In the genomic region with DNA sequence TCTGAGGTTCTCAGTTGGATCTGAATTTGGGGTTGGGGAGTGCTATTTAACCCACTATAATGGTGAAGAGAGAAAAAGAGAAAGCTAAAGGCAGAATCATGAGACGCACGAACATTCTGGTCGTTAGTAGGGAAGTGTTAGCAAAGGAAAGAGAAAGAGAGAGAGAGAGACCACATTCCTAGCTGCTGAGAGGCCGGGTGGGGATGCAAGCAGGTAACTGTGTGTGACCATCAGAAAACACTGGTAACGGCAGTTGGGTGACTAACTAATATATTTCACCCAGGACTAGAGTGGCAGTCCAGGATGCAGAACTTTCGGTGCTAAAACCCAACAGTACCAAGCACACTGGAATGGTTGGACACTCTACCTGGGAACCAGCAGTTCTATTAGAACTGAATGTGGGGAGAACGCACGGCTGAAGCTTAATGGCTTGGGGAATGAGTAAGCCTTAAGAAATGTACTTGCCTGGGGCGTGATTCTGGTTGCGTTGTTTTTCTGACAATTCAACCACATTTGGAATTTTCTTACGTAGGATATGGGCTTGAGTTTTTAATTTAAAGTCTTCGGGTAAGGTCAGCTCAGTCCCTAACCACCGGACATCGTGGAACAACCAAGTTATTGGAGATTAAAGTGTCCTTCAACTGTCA, we compare ENCODE assay signal across 18 cellular contexts.
DNase-seq lines count a peak whose midpoint lies in the region; ATAC-seq and TF ChIP-seq lines count a peak whose summit lies in the region.
"Had no signal": no experiment of that assay in that cellular context is flagged by ENCODE, and none has a peak within 500 bp of the region (broad histone marks: within the 10 kb centered on the region; RNA-seq: fewer than 3 reads in every experiment).

No MANE protein-coding gene starts in this region.

- no peak overlapping the region for H3K27ac ChIP-seq in esophagus muscularis mucosa (replicated peaks in 1 of 4)
- H3K27ac ChIP-seq: heart left ventricle, ovary, stomach had no signal

- no peak for TF ChIP-seq POLR2A in esophagus muscularis mucosa (IDR thresholded peaks at IDR 0.05; ENCODE audit: low read depth)

- H3K4me3 Mint-ChIP-seq in osteocyte (ENCODE audit: unreplicated experiment) = no peak overlapping the region
- no peak overlapping the region for H3K4me3 Mint-ChIP-seq in stimulated activated naive B cell treated with anti-CD40 and anti-IgM and Interleukin-4, amounts not matched to agents 10 μg/mL and 1 μg/mL and 100 μg/mL, for 72 hours
- H3K4me3 Mint-ChIP-seq: activated CD4-positive, alpha-beta memory T cell treated with anti-CD3 and anti-CD28 coated beads, Interleukin-2, amount 10 ng/mL, durations not matched to agents 7 days and 5 days had no signal

- no peak overlapping the region for H3K4me3 ChIP-seq in esophagus muscularis mucosa
- no peak overlapping the region for H3K4me3 ChIP-seq in MG63
- H3K4me3 ChIP-seq: heart left ventricle, K562, ovary, stomach had no signal

- intact Hi-C loops in esophagus muscularis mucosa (cut with DNase I) = no loop called here

- DNase-seq in ELF-1 (ENCODE audit: low read depth, low spot score) = peak; percentile 82
- DNase-seq in RPMI7951 (ENCODE audit: low read depth) = peak; percentile 95
- DNase-seq in esophagus muscularis mucosa (ENCODE audit: extremely low spot score) = peak; percentile 83
- DNase-seq in osteocyte (ENCODE audit: extremely low spot score, unreplicated experiment) = no peak
- no peak for DNase-seq in MG63
- no peak for DNase-seq in stimulated activated naive B cell treated with anti-CD40 and anti-IgM and Interleukin-4, amounts not matched to agents 10 μg/mL and 1 μg/mL and 100 μg/mL, for 72 hours
- DNase-seq in NCI-H510A treated with DMSO at 0.1 percent for 48 hours (lab: John Stamatoyannopoulos, UW) = no peak
- no peak for DNase-seq in stimulated activated naive CD8-positive, alpha-beta T cell treated with anti-CD3 and anti-CD28 coated beads, Interleukin-15, Interleukin-2, amounts not matched to agents 100 U/mL and 50 U/mL, for 24 hours
- DNase-seq: activated CD4-positive, alpha-beta memory T cell treated with anti-CD3 and anti-CD28 coated beads, Interleukin-2, amount 10 ng/mL, durations not matched to agents 7 days and 5 days; activated naive CD4-positive, alpha-beta T cell treated with Interleukin-2 at 50 U/mL for 16 hours; COR-L47; cortex of kidney; heart left ventricle; NCI-H2029; ovary; stimulated activated CD4-positive, alpha-beta T cell treated with anti-CD3 and anti-CD28 coated beads, Interleukin-4, amount 100 ng/mL, for 1 hour; stomach had no signal

- no peaks in the 10 kb centered on the region for H3K36me3 ChIP-seq in esophagus muscularis mucosa
- H3K36me3 ChIP-seq in MG63 = no peaks in the 10 kb centered on the region
- H3K36me3 ChIP-seq: heart left ventricle, ovary, stomach had no signal

- H3K27ac Mint-ChIP-seq in osteocyte (ENCODE audit: unreplicated experiment) = peak overlapping the region; percentile 32
- H3K27ac Mint-ChIP-seq in stimulated activated naive B cell treated with anti-CD40 and anti-IgM and Interleukin-4, amounts not matched to agents 10 μg/mL and 1 μg/mL and 100 μg/mL, for 72 hours = no peak overlapping the region
- H3K27ac Mint-ChIP-seq: activated CD4-positive, alpha-beta memory T cell treated with anti-CD3 and anti-CD28 coated beads, Interleukin-2, amount 10 ng/mL, durations not matched to agents 7 days and 5 days had no signal

- TF ChIP-seq CTCF in esophagus muscularis mucosa (IDR thresholded peaks at IDR 0.05) (no peak), osteocyte (IDR thresholded peaks at IDR 0.05) (no peak)

- peaks cover 49% of the 10 kb centered on the region for H3K4me1 Mint-ChIP-seq in osteocyte (ENCODE audit: unreplicated experiment)
- no peaks in the 10 kb centered on the region for H3K4me1 Mint-ChIP-seq in stimulated activated naive B cell treated with anti-CD40 and anti-IgM and Interleukin-4, amounts not matched to agents 10 μg/mL and 1 μg/mL and 100 μg/mL, for 72 hours
- H3K4me1 Mint-ChIP-seq: activated CD4-positive, alpha-beta memory T cell treated with anti-CD3 and anti-CD28 coated beads, Interleukin-2, amount 10 ng/mL, durations not matched to agents 7 days and 5 days had no signal

- H3K4me1 ChIP-seq in esophagus muscularis mucosa = no peaks in the 10 kb centered on the region
- H3K4me1 ChIP-seq: heart left ventricle, stomach had no signal

- H3K27me3 ChIP-seq in esophagus muscularis mucosa (no peaks in the 10 kb centered on the region), MG63 (no peaks in the 10 kb centered on the region)
- H3K27me3 ChIP-seq: ovary, stomach had no signal

- no peak for ATAC-seq in stimulated activated naive B cell treated with anti-CD40 and anti-IgM and Interleukin-4, amounts not matched to agents 10 μg/mL and 1 μg/mL and 100 μg/mL, for 72 hours (replicated peaks)
- ATAC-seq in stimulated activated naive CD8-positive, alpha-beta T cell treated with anti-CD3 and anti-CD28 coated beads, Interleukin-15, Interleukin-2, amounts not matched to agents 100 U/mL and 50 U/mL, for 24 hours = no peak
- ATAC-seq: heart left ventricle, K562 had no signal

- H3K27me3 Mint-ChIP-seq in osteocyte (ENCODE audit: unreplicated experiment) = no peaks in the 10 kb centered on the region
- H3K27me3 Mint-ChIP-seq in stimulated activated naive B cell treated with anti-CD40 and anti-IgM and Interleukin-4, amounts not matched to agents 10 μg/mL and 1 μg/mL and 100 μg/mL, for 72 hours = peaks cover 4 to 15% of the 10 kb centered on the region in 2 donors

- H3K9me3 ChIP-seq in esophagus muscularis mucosa = no peaks in the 10 kb centered on the region
- H3K9me3 ChIP-seq in MG63 = no peaks in the 10 kb centered on the region
- H3K9me3 ChIP-seq: heart left ventricle, ovary, stomach had no signal

- no peaks in the 10 kb centered on the region for H3K36me3 Mint-ChIP-seq in osteocyte (ENCODE audit: unreplicated experiment)
- H3K36me3 Mint-ChIP-seq in stimulated activated naive B cell treated with anti-CD40 and anti-IgM and Interleukin-4, amounts not matched to agents 10 μg/mL and 1 μg/mL and 100 μg/mL, for 72 hours = no peaks in the 10 kb centered on the region

- no peaks in the 10 kb centered on the region for H3K9me3 Mint-ChIP-seq in osteocyte (ENCODE audit: unreplicated experiment)
- H3K9me3 Mint-ChIP-seq in stimulated activated naive B cell treated with anti-CD40 and anti-IgM and Interleukin-4, amounts not matched to agents 10 μg/mL and 1 μg/mL and 100 μg/mL, for 72 hours = no peaks in the 10 kb centered on the region
- H3K9me3 Mint-ChIP-seq: activated CD4-positive, alpha-beta memory T cell treated with anti-CD3 and anti-CD28 coated beads, Interleukin-2, amount 10 ng/mL, durations not matched to agents 7 days and 5 days had no signal

- no peak for TF ChIP-seq EP300 in esophagus muscularis mucosa (IDR thresholded peaks at IDR 0.05)

- WGBS in esophagus muscularis mucosa = 97% methylated on average over 14 of the region's 14 CpGs

Comparison
In these comparisons a context has a peak if more than half of its experiments do, and no peak if none do; other contexts are left out.
1. DNase-seq: peak in ELF-1 (single experiment), RPMI7951 (single experiment) and esophagus muscularis mucosa (single experiment); none in osteocyte (single experiment), MG63 (single experiment), stimulated activated naive B cell treated with anti-CD40 and anti-IgM and Interleukin-4, amounts not matched to agents 10 μg/mL and 1 μg/mL and 100 μg/mL, for 72 hours (single experiment), NCI-H510A treated with DMSO at 0.1 percent for 48 hours (single experiment) and stimulated activated naive CD8-positive, alpha-beta T cell treated with anti-CD3 and anti-CD28 coated beads, Interleukin-15, Interleukin-2, amounts not matched to agents 100 U/mL and 50 U/mL, for 24 hours (single experiment).